23 cellular contexts compared by ENCODE assay signal in the genomic region with DNA sequence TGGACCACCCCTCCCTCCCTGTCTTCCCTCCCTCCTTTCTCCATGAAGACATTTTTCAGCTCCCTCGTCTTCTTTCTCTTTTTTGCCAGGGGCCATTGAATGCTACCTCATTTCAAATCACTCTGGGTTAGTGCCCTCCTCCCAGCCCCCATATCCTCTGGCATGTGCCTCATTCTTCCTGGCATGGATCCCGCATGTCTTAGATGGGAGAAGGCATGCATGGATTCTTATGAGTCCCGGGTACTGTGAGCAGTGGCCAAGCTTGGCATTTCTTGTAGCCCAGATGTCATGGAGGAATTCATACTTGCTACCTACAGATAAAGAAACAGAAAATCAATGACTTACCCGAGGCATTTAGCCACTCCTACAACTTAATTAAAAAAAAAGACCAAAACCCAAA. TPM values are rescaled to one million over a fixed set of nuclear protein-coding genes. Genes with fewer than 3 reads are reported as not detected.
DNase-seq lines count a peak whose midpoint lies in the region; ATAC-seq and TF ChIP-seq lines count a peak whose summit lies in the region.
"Had no signal": no experiment of that assay in that cellular context is flagged by ENCODE, and none has a peak within 500 bp of the region (broad histone marks: within the 10 kb centered on the region; RNA-seq: fewer than 3 reads in every experiment).

No MANE protein-coding gene starts in this region.

- TF ChIP-seq RAD21 in SK-N-SH (IDR thresholded peaks at IDR 0.05; ENCODE audit: low read length), result no peak

- no peaks in the 10 kb centered on the region for H3K36me3 ChIP-seq in SK-N-SH (replicated peaks in 1 of 2; ENCODE audit: control insufficient read depth in 1 of 2, insufficient read depth in 2 of 2, low read length in 1 of 2)

- no peak overlapping the region for H3K9ac ChIP-seq in SK-N-SH

- peaks cover 0 to 3% of the 10 kb centered on the region in 2 experiments; a peak in 1 of 4 replicates for H3K4me1 ChIP-seq in SK-N-SH (ENCODE audit: control insufficient read depth in 1 of 2, insufficient read depth in 2 of 2, low read depth in 1 of 2, low read length in 1 of 2)

- no peak overlapping the region for H2AFZ ChIP-seq in SK-N-SH (ENCODE audit: low read depth)

- H3K4me3 ChIP-seq in SK-N-SH (ENCODE audit: low read depth in 2 of 2, low read length in 1 of 2), result no peak overlapping the region
- H3K4me3 ChIP-seq: smooth muscle cell had no signal

- no peaks in the 10 kb centered on the region for H3K79me2 ChIP-seq in SK-N-SH (ENCODE audit: insufficient read depth)

- no peaks in the 10 kb centered on the region for H3K9me3 Mint-ChIP-seq in natural killer cell treated with Interleukin-12 subunit alpha and Interleukin-12 subunit beta and Interleukin-15 and Interleukin-18, amount 100 ng/mL, for 72 hours
- H3K9me3 Mint-ChIP-seq: activated CD4-positive, alpha-beta T cell treated with anti-CD3 and anti-CD28 coated beads, Interleukin-2, amount 10 ng/mL, durations not matched to agents 24 days and 14 days; CD4-positive, alpha-beta T cell; natural killer cell had no signal

- no peak overlapping the region for H3K4me3 Mint-ChIP-seq in natural killer cell treated with Interleukin-12 subunit alpha and Interleukin-12 subunit beta and Interleukin-15 and Interleukin-18, amount 100 ng/mL, for 72 hours
- H3K4me3 Mint-ChIP-seq: activated CD4-positive, alpha-beta T cell treated with anti-CD3 and anti-CD28 coated beads, Interleukin-2, amount 10 ng/mL, durations not matched to agents 24 days and 14 days; CD4-positive, alpha-beta T cell; natural killer cell had no signal

- H4K20me1 ChIP-seq in SK-N-SH (ENCODE audit: insufficient read depth), result no peaks in the 10 kb centered on the region

- TF ChIP-seq CTCF in SK-N-SH (IDR thresholded peaks at IDR 0.05), result no peak

- H3K27ac ChIP-seq in SK-N-SH (ENCODE audit: low read depth in 2 of 2, low read length in 1 of 2), result no peak overlapping the region
- H3K27ac ChIP-seq: HL-60 had no signal

- H3F3A ChIP-seq in SK-N-SH (replicated peaks; ENCODE audit: insufficient read depth), result no peaks in the 10 kb centered on the region

- no peak for ATAC-seq in HG03135 (IDR thresholded peaks at IDR 0.05; ENCODE audit: unreplicated experiment)
- no peak for ATAC-seq in natural killer cell treated with Interleukin-12 subunit alpha and Interleukin-12 subunit beta and Interleukin-15 and Interleukin-18, amount 100 ng/mL, for 72 hours
- ATAC-seq: natural killer cell had no signal

- DNase-seq in EH (ENCODE audit: low read depth) (peak; percentile 58), SK-N-SH (no peak), fibroblast of peridontal ligament (ENCODE audit: extremely low read depth) (peak; percentile 65), renal cortical epithelial cell (ENCODE audit: low read depth) (peak; percentile 52), mucosa of gallbladder (ENCODE audit: low spot score) (no peak), HUDEP-2 (lab: John Stamatoyannopoulos, UW; ENCODE audit: unreplicated experiment in 76 of 76) (no peak)
- DNase-seq in natural killer cell treated with Interleukin-12 subunit alpha and Interleukin-12 subunit beta and Interleukin-15 and Interleukin-18, amount 100 ng/mL, for 72 hours (ENCODE audit: low spot score), result no peak
- DNase-seq: activated CD4-positive, alpha-beta T cell treated with anti-CD3 and anti-CD28 coated beads, Interleukin-2, amount 10 ng/mL, durations not matched to agents 24 days and 14 days; CD4-positive, alpha-beta T cell; central memory CD4-positive, alpha-beta T cell; hippocampal formation; islet precursor cell; KBM-7; natural killer cell; NCI-H1048; NCI-H1930; stimulated activated CD4-positive, alpha-beta T cell treated with anti-CD3 and anti-CD28 coated beads, Interleukin-4, amount 100 ng/mL, for 24 hours; SW 1271 had no signal

- H3K9me3 ChIP-seq in SK-N-SH, result no peaks in the 10 kb centered on the region

- no peak overlapping the region for H3K27ac Mint-ChIP-seq in natural killer cell treated with Interleukin-12 subunit alpha and Interleukin-12 subunit beta and Interleukin-15 and Interleukin-18, amount 100 ng/mL, for 72 hours
- H3K27ac Mint-ChIP-seq: activated CD4-positive, alpha-beta T cell treated with anti-CD3 and anti-CD28 coated beads, Interleukin-2, amount 10 ng/mL, durations not matched to agents 24 days and 14 days; CD4-positive, alpha-beta T cell; natural killer cell; progenitor cell of endocrine pancreas had no signal

- H3K36me3 Mint-ChIP-seq in natural killer cell treated with Interleukin-12 subunit alpha and Interleukin-12 subunit beta and Interleukin-15 and Interleukin-18, amount 100 ng/mL, for 72 hours, result no peaks in the 10 kb centered on the region
- H3K36me3 Mint-ChIP-seq: natural killer cell had no signal

- POLR2A ChIA-PET in SK-N-SH (lab: Yijun Ruan, JAX), result interaction anchor here (2.0 kb wide), 1 partner anchor 9 kb away, joined by 7 read pairs; no protein-coding TSS in a partner anchor

- no peaks in the 10 kb centered on the region for H3K27me3 ChIP-seq in SK-N-SH (ENCODE audit: insufficient read depth)

- 47% methylated on average over 4 of the region's 4 CpGs for WGBS in SK-N-SH (ENCODE audit: low lambda C conversion rate)

- TF ChIP-seq EP300 in SK-N-SH (IDR thresholded peaks at IDR 0.05; ENCODE audit: borderline replicate concordance in 1 of 2, low read depth in 1 of 2, low read length in 1 of 2), result no peak

- H3K4me1 Mint-ChIP-seq in natural killer cell treated with Interleukin-12 subunit alpha and Interleukin-12 subunit beta and Interleukin-15 and Interleukin-18, amount 100 ng/mL, for 72 hours (ENCODE audit: low read depth in 2 of 2), result peaks cover 0 to 3% of the 10 kb centered on the region in 2 donors
- H3K4me1 Mint-ChIP-seq: natural killer cell had no signal

- CTCF ChIA-PET in SK-N-SH (lab: Yijun Ruan, JAX), result interaction anchor here (0.9 to 2.8 kb wide), 6 partner anchors 9 to 26 kb away, joined by 3 to 21 read pairs (median 4); a partner anchor contains a TSS

- no peaks in the 10 kb centered on the region for H3K9me2 ChIP-seq in SK-N-SH

- H3K4me2 ChIP-seq in SK-N-SH, result no peak overlapping the region; the same call in 1 of the 2 replicates
- H3K4me2 ChIP-seq: smooth muscle cell had no signal

- peaks cover 21 to 27% of the 10 kb centered on the region in 2 donors for H3K27me3 Mint-ChIP-seq in natural killer cell treated with Interleukin-12 subunit alpha and Interleukin-12 subunit beta and Interleukin-15 and Interleukin-18, amount 100 ng/mL, for 72 hours
- H3K27me3 Mint-ChIP-seq: progenitor cell of endocrine pancreas had no signal

TF ChIP-seq in SK-N-SH, 30 proteins besides CTCF, POLR2A, EP300 and RAD21:
- peak; percentile 29; the same call in 1 of the 2 replicates for TF ChIP-seq NFIC (IDR thresholded peaks at IDR 0.05; ENCODE audit: borderline replicate concordance)
- TF ChIP-seq, protein P1, sequence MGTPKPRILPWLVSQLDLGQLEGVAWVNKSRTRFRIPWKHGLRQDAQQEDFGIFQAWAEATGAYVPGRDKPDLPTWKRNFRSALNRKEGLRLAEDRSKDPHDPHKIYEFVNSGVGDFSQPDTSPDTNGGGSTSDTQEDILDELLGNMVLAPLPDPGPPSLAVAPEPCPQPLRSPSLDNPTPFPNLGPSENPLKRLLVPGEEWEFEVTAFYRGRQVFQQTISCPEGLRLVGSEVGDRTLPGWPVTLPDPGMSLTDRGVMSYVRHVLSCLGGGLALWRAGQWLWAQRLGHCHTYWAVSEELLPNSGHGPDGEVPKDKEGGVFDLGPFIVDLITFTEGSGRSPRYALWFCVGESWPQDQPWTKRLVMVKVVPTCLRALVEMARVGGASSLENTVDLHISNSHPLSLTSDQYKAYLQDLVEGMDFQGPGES (IDR thresholded peaks at IDR 0.05; ENCODE audit: low read depth, low read length), result no peak
- no peak for TF ChIP-seq GABPA (IDR thresholded peaks at IDR 0.05; ENCODE audit: low read depth)
- no peak for TF ChIP-seq MEF2A (IDR thresholded peaks at IDR 0.05; ENCODE audit: borderline replicate concordance, low read depth)
- TF ChIP-seq FOXM1 (IDR thresholded peaks at IDR 0.05; ENCODE audit: low read depth), result no peak
- TF ChIP-seq CHD2 (IDR thresholded peaks at IDR 0.05; ENCODE audit: low read length, partially characterized antibody), result no peak

RNA-seq across cellular contexts. Expression of a gene that starts 9.0 kb away (rescaled TPM):
- polyA plus RNA-seq in SK-N-SH (2012; rRNA removed), result not detected in 2 replicates
- polyA plus RNA-seq in SK-N-SH (2012; cell fraction: cytosol; rRNA removed), result not detected in 2 replicates
- polyA plus RNA-seq in SK-N-SH (2012; cell fraction: nucleus; rRNA removed), result not detected in 2 replicates
- total RNA-seq in renal cortical epithelial cell (1.1 and 1.2 TPM in 2 replicates), mucosa of gallbladder (20.9 TPM)
- not detected for total RNA-seq in natural killer cell treated with Interleukin-12 subunit alpha and Interleukin-12 subunit beta and Interleukin-15 and Interleukin-18, amount 100 ng/mL, for 72 hours
- total RNA-seq: CD4-positive, alpha-beta T cell; NCI-H460 had no signal

RNA-seq across cellular contexts. Expression of a gene that starts 37.5 kb away (rescaled TPM):
- polyA plus RNA-seq in SK-N-SH (2012; rRNA removed), result not detected in 2 replicates
- not detected in 2 replicates for polyA plus RNA-seq in SK-N-SH (2012; cell fraction: cytosol; rRNA removed)
- 0.04 TPM in 1 of 2 replicates, not detected in the other for polyA plus RNA-seq in SK-N-SH (2012; cell fraction: nucleus; rRNA removed)
- total RNA-seq in renal cortical epithelial cell (0.15 TPM in 1 of 2 replicates, not detected in the other), mucosa of gallbladder (3.7 TPM)
- total RNA-seq in natural killer cell treated with Interleukin-12 subunit alpha and Interleukin-12 subunit beta and Interleukin-15 and Interleukin-18, amount 100 ng/mL, for 72 hours, result not detected
- total RNA-seq: CD4-positive, alpha-beta T cell; NCI-H460; smooth muscle cell had no signal

Comparison
In these comparisons a context has a peak if more than half of its experiments do, and no peak if none do; other contexts are left out.
1. DNase-seq: peak in EH (single experiment), fibroblast of peridontal ligament (single experiment) and renal cortical epithelial cell (single experiment); none in SK-N-SH (single experiment), mucosa of gallbladder (single experiment), HUDEP-2 (0 of 76) and natural killer cell treated with Interleukin-12 subunit alpha and Interleukin-12 subunit beta and Interleukin-15 and Interleukin-18, amount 100 ng/mL, for 72 hours (single experiment).